In genomic region chr17:78132767-78133178, GRCh38 we compare ENCODE assay signal across 9 cellular contexts. TPM values are rescaled to one million over a fixed set of nuclear protein-coding genes. Genes with fewer than 3 reads are reported as not detected.
A peak's percentile ranks its signal among the peaks of the same experiment; 100 is the strongest.
DNase-seq lines count a peak whose midpoint lies in the region; ATAC-seq, FAIRE-seq and TF ChIP-seq lines count a peak whose summit lies in the region.
"Had no signal": no experiment of that assay in that cellular context is flagged by ENCODE, and none has a peak within 500 bp of the region (broad histone marks: within the 10 kb centered on the region; RNA-seq: fewer than 3 reads in every experiment).

No MANE protein-coding gene starts in this region.

- H3K27ac Mint-ChIP-seq in dendritic cell treated with granulocyte-macrophage colony-stimulating factor and Interleukin-4, amounts not matched to agents 40 ng/mL and 50 ng/mL, for 4 days, result peak overlapping the region; percentile 80

- H4K20me1 ChIP-seq in PC-9 (ENCODE audit: insufficient read depth), result no peaks in the 10 kb centered on the region

- H3F3A ChIP-seq in PC-9 (ENCODE audit: insufficient read depth, low read depth), result peaks cover 19% of the 10 kb centered on the region; the same call in 1 of the 2 replicates

- intact Hi-C loops in PC-9 (cut with micrococcal nuclease; ENCODE audit: unreplicated experiment) (no loop called here), heart right ventricle (cut with DNase I) (no loop called here)
- intact Hi-C loops in dendritic cell treated with granulocyte-macrophage colony-stimulating factor and Interleukin-4, amounts not matched to agents 40 ng/mL and 50 ng/mL, for 4 days (cut with micrococcal nuclease), result loop anchor here (5.0 kb wide), 1 partner anchor 40 kb away; no protein-coding TSS in a partner anchor

- H3K27me3 ChIP-seq in PC-9 (ENCODE audit: insufficient read depth, low read depth) (no peaks in the 10 kb centered on the region), heart right ventricle (peaks cover 0 to 3% (median 0%) of the 10 kb centered on the region in 7 donors)
- H3K27me3 ChIP-seq: suprapubic skin had no signal

- peak overlapping the region; percentile 68 for H3K4me3 ChIP-seq in GM12875 (ENCODE audit: low read depth, low read length)
- no peak overlapping the region for H3K4me3 ChIP-seq in PC-9
- H3K4me3 ChIP-seq in heart right ventricle, result peak overlapping the region in 2 of 10 donors; percentile 35 to 97

- TF ChIP-seq CTCF in GM12875 (IDR thresholded peaks at IDR 0.05; ENCODE audit: borderline replicate concordance, insufficient read depth, low read depth, low read length) (no peak), PC-9 (conservative IDR thresholded peaks at IDR 0.05) (no peak), heart right ventricle (IDR thresholded peaks at IDR 0.05) (no peak)

- POLR2A ChIA-PET in PC-9 (lab: Charles Lee; ENCODE audit: unreplicated experiment), result no interaction called here

- no peaks in the 10 kb centered on the region for H3K36me3 ChIP-seq in PC-9 (ENCODE audit: low read depth)
- H3K36me3 ChIP-seq in heart right ventricle, result peaks cover 0 to 35% (median 0%) of the 10 kb centered on the region in 9 donors
- H3K36me3 ChIP-seq: suprapubic skin had no signal

- ATAC-seq in GM21717 (IDR thresholded peaks at IDR 0.05; ENCODE audit: unreplicated experiment) (no peak), heart right ventricle (no peak)

- peak overlapping the region; percentile 74 for H3K4me3 Mint-ChIP-seq in dendritic cell treated with granulocyte-macrophage colony-stimulating factor and Interleukin-4, amounts not matched to agents 40 ng/mL and 50 ng/mL, for 4 days

- no peaks in the 10 kb centered on the region for H3K9me3 Mint-ChIP-seq in dendritic cell treated with granulocyte-macrophage colony-stimulating factor and Interleukin-4, amounts not matched to agents 40 ng/mL and 50 ng/mL, for 4 days

- H3K27ac ChIP-seq in PC-9 (no peak overlapping the region), heart right ventricle (peak overlapping the region in 1 of 10 donors; percentile 98)

- FAIRE-seq in frontal cortex (lab: Jason Lieb, UNC), result no peak

- H3K4me1 ChIP-seq in PC-9 (replicated peaks; ENCODE audit: insufficient read depth) (peaks cover 13% of the 10 kb centered on the region), heart right ventricle (peaks cover 0 to 74% (median 38%) of the 10 kb centered on the region in 9 donors)

- no peaks in the 10 kb centered on the region for H3K79me2 ChIP-seq in PC-9 (ENCODE audit: low read depth)

- H3K4me2 ChIP-seq in PC-9, result peak overlapping the region; percentile 70

- H3K9me2 ChIP-seq in PC-9 (ENCODE audit: insufficient read depth), result no peaks in the 10 kb centered on the region

- WGBS in heart right ventricle, 2 donors, result 91 to 93% methylated on average over 9 of the region's 9 CpGs

- peaks cover 81% of the 10 kb centered on the region for H3K4me1 Mint-ChIP-seq in dendritic cell treated with granulocyte-macrophage colony-stimulating factor and Interleukin-4, amounts not matched to agents 40 ng/mL and 50 ng/mL, for 4 days (ENCODE audit: low read depth)

- H3K9me3 ChIP-seq in PC-9 (ENCODE audit: insufficient read depth, low read depth) (no peaks in the 10 kb centered on the region), heart right ventricle (no peaks in the 10 kb centered on the region)
- H3K9me3 ChIP-seq: suprapubic skin had no signal

- DNase-seq in PC-9 (no peak), heart right ventricle (no peak), frontal cortex (ENCODE audit: low spot score in 2 of 2) (no peak)
- DNase-seq in stimulated activated CD8-positive, alpha-beta memory T cell treated with anti-CD3 and anti-CD28 coated beads, Interleukin-4, amount 100 ng/mL, for 48 hours, result peak; percentile 52

- no TSS peak for BruUV-seq in PC-9 (replicated peaks; lab: Mats Ljungman, UMichigan)

- H3K36me3 Mint-ChIP-seq in dendritic cell treated with granulocyte-macrophage colony-stimulating factor and Interleukin-4, amounts not matched to agents 40 ng/mL and 50 ng/mL, for 4 days (ENCODE audit: low read depth), result peaks cover 71% of the 10 kb centered on the region

- H2AFZ ChIP-seq in PC-9, result no peak overlapping the region

- peaks cover 3% of the 10 kb centered on the region for H3K27me3 Mint-ChIP-seq in dendritic cell treated with granulocyte-macrophage colony-stimulating factor and Interleukin-4, amounts not matched to agents 40 ng/mL and 50 ng/mL, for 4 days

- CTCF ChIA-PET in PC-9 (lab: Charles Lee), result no interaction called here

RNA-seq across cellular contexts. Expression of gene TMC8, which starts 2.2 kb away (rescaled TPM):
- 1.9 and 2.6 TPM in 2 replicates for total RNA-seq in PC-9 (2021)
- 10 to 100 TPM in 1 of 10 donors, 1 to 10 TPM in 8, under 1 TPM in 1; 0.85 to 11.2 (median 2.1) TPM for total RNA-seq in heart right ventricle
- 1 to 10 TPM in 1 of 2 donors, under 1 TPM in 1; 0.96 to 3.7 TPM for polyA plus RNA-seq in heart right ventricle
- total RNA-seq in frontal cortex, result 0.41 TPM

RNA-seq across cellular contexts. Expression of gene TMC6, which starts 4.2 kb away (rescaled TPM):
- total RNA-seq in PC-9 (2021) (97.7 and 116 TPM in 2 replicates), heart right ventricle (100 to 1,000 TPM in 1 of 10 donors, 10 to 100 TPM in 9; 42.3 to 109 (median 69.1) TPM), frontal cortex (2.0 TPM)
- 10 to 100 TPM; 22.8 to 86.0 TPM for polyA plus RNA-seq in heart right ventricle

RNA-seq across cellular contexts. Expression of gene C17orf99, which starts 13.4 kb away (rescaled TPM):
- not detected in 2 replicates for total RNA-seq in PC-9 (2021)
- under 1 TPM in 1 of 10 donors, not detected in 9; 0.11 TPM for total RNA-seq in heart right ventricle
- not detected for polyA plus RNA-seq in heart right ventricle
- total RNA-seq in frontal cortex, result 2.0 TPM
- total RNA-seq: aorta had no signal

RNA-seq across cellular contexts. Expression of gene SYNGR2, which starts 35.6 kb away (rescaled TPM):
- total RNA-seq in PC-9 (2021), result 91.9 and 95.0 TPM in 2 replicates
- total RNA-seq in heart right ventricle, result 100 to 1,000 TPM; 102 to 184 (median 116) TPM
- 100 to 1,000 TPM in 1 of 2 donors, 10 to 100 TPM in 1; 92.8 to 200 TPM for polyA plus RNA-seq in heart right ventricle
- total RNA-seq in frontal cortex, result 6.1 TPM

RNA-seq across cellular contexts. Expression of gene TK1, which starts 54.1 kb away (rescaled TPM):
- total RNA-seq in PC-9 (2021) (137 and 147 TPM in 2 replicates), heart right ventricle (10 to 100 TPM in 1 of 10 donors, 1 to 10 TPM in 4, under 1 TPM in 5; 0.33 to 12.7 (median 0.91) TPM), frontal cortex (3.7 TPM)
- polyA plus RNA-seq in heart right ventricle, result 1 to 10 TPM; 1.6 to 2.6 TPM

Comparison
In these comparisons a context has a peak if more than half of its experiments do, and no peak if none do; other contexts are left out.
1. RNA of gene TMC6, which starts 4.2 kb away (total RNA-seq): 97.7 to 116 TPM in PC-9 and 42.3 to 109 TPM in heart right ventricle; 2.0 TPM in frontal cortex (single experiment); every median in the first group is over 10 times any median in the second.